8 cellular contexts compared by ENCODE assay signal in genomic region chr6:43491750-43492661, GRCh38. TPM values are rescaled to one million over a fixed set of nuclear protein-coding genes. Genes with fewer than 3 reads are reported as not detected.
A peak's percentile ranks its signal among the peaks of the same experiment; 100 is the strongest.
DNase-seq lines count a peak whose midpoint lies in the region; ATAC-seq, FAIRE-seq and TF ChIP-seq lines count a peak whose summit lies in the region.

No MANE protein-coding gene starts in this region.

- H3K23me2 ChIP-seq in H1 (ENCODE audit: low read depth, low read length) = no peaks in the 10 kb centered on the region

- H4K8ac ChIP-seq in H1 (ENCODE audit: extremely low read depth, insufficient read depth, low read length) = peak overlapping the region; percentile 60

- 80% methylated on average over 10 of the region's 10 CpGs; no CpG with 5 or more reads in 1 of the 2 experiments for WGBS in H1 (ENCODE audit: extremely low coverage in 1 of 2, insufficient coverage in 1 of 2, insufficient read length in 1 of 2, insufficient replicate concordance in 2 of 2, low coverage in 1 of 2, low lambda C conversion rate in 2 of 2, missing lambda C conversion rate in 1 of 2), 2 experiments

- H2BK15ac ChIP-seq in H1 (ENCODE audit: low read length) = no peak overlapping the region

- H3K4me1 ChIP-seq in H1 (replicated peaks in 1 of 4; ENCODE audit: control insufficient read depth in 3 of 4, insufficient read depth in 4 of 4, low read length in 3 of 4) = peaks cover 7 to 19% (median 15%) of the 10 kb centered on the region in 4 experiments
- peaks cover 15% of the 10 kb centered on the region for H3K4me1 ChIP-seq in CD8-positive, alpha-beta T cell (ENCODE audit: insufficient read depth, low read length)

- peaks cover 20 to 40% of the 10 kb centered on the region in 2 experiments for H4K20me1 ChIP-seq in H1 (replicated peaks in 1 of 2; ENCODE audit: control insufficient read depth in 1 of 2, insufficient read depth in 2 of 2, low read length in 2 of 2)

- H3K4me1 Mint-ChIP-seq in CD8-positive, alpha-beta T cell (ENCODE audit: low read depth) = peaks cover 33% of the 10 kb centered on the region

- no peak for TF ChIP-seq EP300 in H1 (IDR thresholded peaks at IDR 0.05; ENCODE audit: borderline replicate concordance in 1 of 2, low read depth in 2 of 2, low read length in 2 of 2)

- H3K27ac ChIP-seq in AG04450 (ENCODE audit: low read depth, low read length) = peak overlapping the region; percentile 73
- no peak overlapping the region; the same call in 1 of the 2 replicates for H3K27ac ChIP-seq in H1 (ENCODE audit: low read depth, low read length)
- H3K27ac ChIP-seq in CD8-positive, alpha-beta T cell (ENCODE audit: low read depth, low read length) = no peak overlapping the region

- no peak overlapping the region for H3K9ac ChIP-seq in H1 (replicated peaks in 1 of 4; ENCODE audit: extremely low read depth in 1 of 4, low read depth in 3 of 4, low read length in 3 of 4)

- H3K36me3 Mint-ChIP-seq in CD8-positive, alpha-beta T cell = peaks cover 20% of the 10 kb centered on the region

- H2BK120ac ChIP-seq in H1 (replicated peaks; ENCODE audit: low read depth, low read length) = no peak overlapping the region

- no peak overlapping the region for H3K27ac Mint-ChIP-seq in CD8-positive, alpha-beta T cell

- H3K79me2 ChIP-seq in H1 (ENCODE audit: control insufficient read depth in 1 of 2, insufficient read depth in 2 of 2, low read length in 2 of 2) = peaks cover 4 to 60% of the 10 kb centered on the region in 2 experiments; a peak in 3 of 4 replicates

- no peak for TF ChIP-seq POLR2A in H1 (IDR thresholded peaks at IDR 0.05; ENCODE audit: control extremely low read depth in 1 of 2, low read depth in 2 of 2, low read length in 2 of 2)

- intact Hi-C loops in CD8-positive, alpha-beta T cell (cut with DNase I, micrococcal nuclease) = no loop called here

- no peak overlapping the region for H2AK5ac ChIP-seq in H1 (ENCODE audit: low read depth, low read length)

- DNase-seq in AG04450 (ENCODE audit: low read depth, low spot score) = peak; percentile 47
- peak; percentile 66 for DNase-seq in NCI-H2029 (lab: John Stamatoyannopoulos, UW)
- no peak for DNase-seq in H1 (ENCODE audit: low read depth in 1 of 2, low spot score in 2 of 2)
- DNase-seq in mucosa of gallbladder (ENCODE audit: low spot score) = peak; percentile 78
- DNase-seq in CD8-positive, alpha-beta T cell = no peak
- no peak for DNase-seq in NCI-H1930 (lab: John Stamatoyannopoulos, UW)

- H3K4me3 ChIP-seq in AG04450 (ENCODE audit: low read depth, low read length) (peak overlapping the region; percentile 25; the same call in 1 of the 2 replicates), H1 (ENCODE audit: extremely low read depth in 1 of 4, insufficient read depth in 2 of 4, low read depth in 3 of 4, low read length in 4 of 4) (no peak overlapping the region)
- H3K4me3 ChIP-seq in CD8-positive, alpha-beta T cell (ENCODE audit: low read depth, low read length) = no peak overlapping the region

- H3K9me3 Mint-ChIP-seq in CD8-positive, alpha-beta T cell = no peaks in the 10 kb centered on the region

- peaks cover 31% of the 10 kb centered on the region for H3K79me1 ChIP-seq in H1 (ENCODE audit: low read depth, low read length)

- H3K14ac ChIP-seq in H1 (ENCODE audit: insufficient read length) = no peak overlapping the region

- TF ChIP-seq CTCF in AG04450 (IDR thresholded peaks at IDR 0.05; ENCODE audit: low read depth, low read length) (no peak), H1 (IDR thresholded peaks at IDR 0.05; ENCODE audit: control extremely low read depth in 1 of 3, insufficient read depth in 1 of 3, low read depth in 1 of 3, low read length in 3 of 3) (no peak)
- TF ChIP-seq CTCF in CD8-positive, alpha-beta T cell (IDR thresholded peaks at IDR 0.05) = no peak

- CTCF ChIA-PET in AG04450 (lab: Charles Lee) (interaction anchor here (1.4 to 1.7 kb wide), 2 partner anchors 14 to 106 kb away, joined by 3 to 18 read pairs; no protein-coding TSS in a partner anchor), H1 (lab: Charles Lee; ENCODE audit: partially characterized antibody) (interaction anchor here (0.8 to 32.9 kb wide), 6 partner anchors 9 to 235 kb away, joined by 3 to 536 read pairs (median 250); partner anchors contain the start of genes ABCC10, DLK2, LRRC73 and TJAP1)
- CTCF ChIA-PET in CD8-positive, alpha-beta T cell (lab: Charles Lee) = interaction anchor here (0.7 to 5.7 kb wide), 3 partner anchors 14 to 43 kb away, joined by 3 to 58 read pairs (median 3); partner anchors contain the start of gene DLK2

- no peak overlapping the region for H2BK5ac ChIP-seq in H1 (ENCODE audit: low read depth, low read length)

- H2BK12ac ChIP-seq in H1 (ENCODE audit: low read depth, low read length) = no peak overlapping the region

- H3K9me3 ChIP-seq in AG04450 (ENCODE audit: control insufficient read depth, insufficient read depth, low read length) = no peaks in the 10 kb centered on the region; the same call in 1 of the 2 replicates
- H3K9me3 ChIP-seq in H1 (ENCODE audit: insufficient read depth in 2 of 2, low read depth in 1 of 2, low read length in 1 of 2) = no peaks in the 10 kb centered on the region
- H3K9me3 ChIP-seq in CD8-positive, alpha-beta T cell (ENCODE audit: low read length) = no peaks in the 10 kb centered on the region

- H4K5ac ChIP-seq in H1 (ENCODE audit: insufficient read length, low read depth, low read length) = no peak overlapping the region

- no peak overlapping the region for H3K23ac ChIP-seq in H1 (ENCODE audit: insufficient read length)

- POLR2A ChIA-PET in AG04450 (lab: Yijun Ruan, JAX) = interaction anchor here (0.9 to 1.0 kb wide), 2 partner anchors 18 to 55 kb away, joined by 4 read pairs; partner anchors contain the start of gene LRRC73
- POLR2A ChIA-PET in H1 (lab: Charles Lee; ENCODE audit: partially characterized antibody) = interaction anchor here (1.0 to 5.6 kb wide), 7 partner anchors 10 to 36 kb away, joined by 3 to 27 read pairs (median 5); partner anchors contain the start of genes LRRC73 and TJAP1
- POLR2A ChIA-PET in CD8-positive, alpha-beta T cell (lab: Charles Lee) = no interaction called here

- H3K18ac ChIP-seq in H1 (ENCODE audit: extremely low read depth, low read length) = no peak overlapping the region

- H3K4me2 ChIP-seq in H1 (ENCODE audit: insufficient read depth in 1 of 2, low read depth in 2 of 2, low read length in 2 of 2) = no peak overlapping the region

- H3K36me3 ChIP-seq in H1 (ENCODE audit: control insufficient read depth in 2 of 4, insufficient read depth in 4 of 4, low read length in 3 of 4) = no peaks in the 10 kb centered on the region
- no peaks in the 10 kb centered on the region for H3K36me3 ChIP-seq in CD8-positive, alpha-beta T cell (ENCODE audit: insufficient read depth, low read length)

- no peak overlapping the region for H2AFZ ChIP-seq in H1 (ENCODE audit: low read length)

- TF ChIP-seq RAD21 in H1 (IDR thresholded peaks at IDR 0.05 in 1 of 2, conservative IDR thresholded peaks at IDR 0.05 in 1 of 2; ENCODE audit: low read depth in 2 of 2, low read length in 2 of 2) = no peak

- H3K4me3 Mint-ChIP-seq in CD8-positive, alpha-beta T cell = no peak overlapping the region

- H3K4ac ChIP-seq in H1 (replicated peaks; ENCODE audit: insufficient read length, low read depth, low read length) = no peak overlapping the region

- ATAC-seq in CD8-positive, alpha-beta T cell = no peak
- no peak for ATAC-seq in HG02973 (IDR thresholded peaks at IDR 0.05; ENCODE audit: unreplicated experiment)
- no peak for ATAC-seq in GM18861 (IDR thresholded peaks at IDR 0.05; ENCODE audit: unreplicated experiment)

- no peak overlapping the region for H2BK20ac ChIP-seq in H1 (ENCODE audit: low read length)

- H4K91ac ChIP-seq in H1 (replicated peaks; ENCODE audit: insufficient read length, low read length) = no peak overlapping the region

- no peaks in the 10 kb centered on the region for H3K27me3 Mint-ChIP-seq in CD8-positive, alpha-beta T cell (ENCODE audit: low read depth)

- H3K56ac ChIP-seq in H1 (replicated peaks; ENCODE audit: insufficient read length, low read depth, low read length) = no peak overlapping the region

- no peak for FAIRE-seq in H1 (lab: Jason Lieb, UNC)

- H3K27me3 ChIP-seq in AG04450 (ENCODE audit: control insufficient read depth, insufficient read depth, low read length) (no peaks in the 10 kb centered on the region), H1 (replicated peaks in 1 of 4; ENCODE audit: control insufficient read depth in 3 of 4, extremely low read depth in 1 of 4, insufficient read depth in 3 of 4, low read length in 3 of 4) (no peaks in the 10 kb centered on the region)
- no peaks in the 10 kb centered on the region for H3K27me3 ChIP-seq in CD8-positive, alpha-beta T cell (ENCODE audit: insufficient read depth, low read length)

RNA-seq across cellular contexts. Expression of gene TJAP1, which starts 14.6 kb away (rescaled TPM):
- 18.4 and 20.4 TPM in 2 replicates for polyA plus RNA-seq in AG04450 (2011; rRNA removed)
- 15.4 and 17.0 TPM in 2 replicates for polyA minus RNA-seq in AG04450 (2011; rRNA and poly(A)+ RNA removed)
- 36.8 and 40.4 TPM in 2 replicates for total RNA-seq in H1 (2021; fragmentation: NEBNext Ultra II Directional; extraction: Animal tissue kit (Norgen Biotek cat#: 25700))
- polyA plus RNA-seq in H1 (2011; rRNA removed) = 30.7 and 50.1 TPM in 2 replicates
- 31.0 TPM for polyA plus RNA-seq in H1 (2011; cell fraction: cytosol; rRNA removed)
- 80.4 TPM for polyA plus RNA-seq in H1 (2011; cell fraction: nucleus; rRNA removed)
- 25.7 to 35.7 TPM (median 33.7 TPM) in 4 replicates for polyA plus RNA-seq in H1 (2012, experiment 1 of 2)
- 28.5 TPM for polyA plus RNA-seq in H1 (2012, experiment 2 of 2)
- 29.1 TPM for polyA plus RNA-seq in H1 (2013, experiment 1 of 2)
- polyA plus RNA-seq in H1 (2013, experiment 2 of 2) = 26.5 TPM
- polyA minus RNA-seq in H1 (2011; rRNA and poly(A)+ RNA removed) = 15.9 and 17.5 TPM in 2 replicates
- 14.8 TPM for polyA minus RNA-seq in H1 (2011; cell fraction: cytosol; rRNA and poly(A)+ RNA removed)
- polyA minus RNA-seq in H1 (2011; cell fraction: nucleus; rRNA and poly(A)+ RNA removed) = 19.9 TPM
- 41.0 TPM for total RNA-seq in mucosa of gallbladder
- 10 to 100 TPM; 29.2 to 29.7 TPM for total RNA-seq in CD8-positive, alpha-beta T cell

RNA-seq across cellular contexts. Expression of gene LRRC73, which starts 18.1 kb away (rescaled TPM):
- polyA plus RNA-seq in AG04450 (2011; rRNA removed) = 0.14 and 0.16 TPM in 2 replicates
- 0.26 and 0.32 TPM in 2 replicates for polyA minus RNA-seq in AG04450 (2011; rRNA and poly(A)+ RNA removed)
- total RNA-seq in H1 (2021; fragmentation: NEBNext Ultra II Directional; extraction: Animal tissue kit (Norgen Biotek cat#: 25700)) = 0.26 and 0.69 TPM in 2 replicates
- 0.24 and 0.25 TPM in 2 replicates for polyA plus RNA-seq in H1 (2011; rRNA removed)
- polyA plus RNA-seq in H1 (2011; cell fraction: cytosol; rRNA removed) = 0.22 TPM
- polyA plus RNA-seq in H1 (2011; cell fraction: nucleus; rRNA removed) = 0.21 TPM
- polyA plus RNA-seq in H1 (2012, experiment 1 of 2) = 0.15 to 0.60 TPM (median 0.34 TPM) in 4 replicates
- polyA plus RNA-seq in H1 (2012, experiment 2 of 2) = 0.45 TPM
- polyA plus RNA-seq in H1 (2013, experiment 1 of 2) = 0.24 TPM
- polyA plus RNA-seq in H1 (2013, experiment 2 of 2) = 0.20 TPM
- polyA minus RNA-seq in H1 (2011; rRNA and poly(A)+ RNA removed) = 0.22 TPM in 2 replicates
- 0.88 TPM for polyA minus RNA-seq in H1 (2011; cell fraction: cytosol; rRNA and poly(A)+ RNA removed)
- 1.1 TPM for polyA minus RNA-seq in H1 (2011; cell fraction: nucleus; rRNA and poly(A)+ RNA removed)
- total RNA-seq in mucosa of gallbladder = 7.0 TPM
- under 1 TPM; 0.56 to 0.90 TPM for total RNA-seq in CD8-positive, alpha-beta T cell

RNA-seq across cellular contexts. Expression of gene YIPF3, which starts 24.7 kb away (rescaled TPM):
- 241 and 262 TPM in 2 replicates for polyA plus RNA-seq in AG04450 (2011; rRNA removed)
- polyA minus RNA-seq in AG04450 (2011; rRNA and poly(A)+ RNA removed) = 290 and 405 TPM in 2 replicates
- 77.2 and 78.2 TPM in 2 replicates for total RNA-seq in H1 (2021; fragmentation: NEBNext Ultra II Directional; extraction: Animal tissue kit (Norgen Biotek cat#: 25700))
- 225 and 284 TPM in 2 replicates for polyA plus RNA-seq in H1 (2011; rRNA removed)
- polyA plus RNA-seq in H1 (2011; cell fraction: cytosol; rRNA removed) = 102 TPM
- 180 TPM for polyA plus RNA-seq in H1 (2011; cell fraction: nucleus; rRNA removed)
- 60.3 to 108 TPM (median 95.2 TPM) in 4 replicates for polyA plus RNA-seq in H1 (2012, experiment 1 of 2)
- 104 TPM for polyA plus RNA-seq in H1 (2012, experiment 2 of 2)
- polyA plus RNA-seq in H1 (2013, experiment 1 of 2) = 104 TPM
- 125 TPM for polyA plus RNA-seq in H1 (2013, experiment 2 of 2)
- polyA minus RNA-seq in H1 (2011; rRNA and poly(A)+ RNA removed) = 222 and 265 TPM in 2 replicates
- polyA minus RNA-seq in H1 (2011; cell fraction: cytosol; rRNA and poly(A)+ RNA removed) = 35.6 TPM
- 64.4 TPM for polyA minus RNA-seq in H1 (2011; cell fraction: nucleus; rRNA and poly(A)+ RNA removed)
- total RNA-seq in mucosa of gallbladder = 155 TPM
- 10 to 100 TPM; 51.0 to 52.5 TPM for total RNA-seq in CD8-positive, alpha-beta T cell

RNA-seq across cellular contexts. Expression of gene POLR1C, which starts 24.9 kb away (rescaled TPM):
- polyA plus RNA-seq in AG04450 (2011; rRNA removed) = 48.1 and 50.8 TPM in 2 replicates
- 33.1 and 42.3 TPM in 2 replicates for polyA minus RNA-seq in AG04450 (2011; rRNA and poly(A)+ RNA removed)
- total RNA-seq in H1 (2021; fragmentation: NEBNext Ultra II Directional; extraction: Animal tissue kit (Norgen Biotek cat#: 25700)) = 46.9 and 49.6 TPM in 2 replicates
- polyA plus RNA-seq in H1 (2011; rRNA removed) = 30.0 and 42.9 TPM in 2 replicates
- polyA plus RNA-seq in H1 (2011; cell fraction: cytosol; rRNA removed) = 54.2 TPM
- 51.8 TPM for polyA plus RNA-seq in H1 (2011; cell fraction: nucleus; rRNA removed)
- polyA plus RNA-seq in H1 (2012, experiment 1 of 2) = 54.6 to 78.8 TPM (median 68.8 TPM) in 4 replicates
- polyA plus RNA-seq in H1 (2012, experiment 2 of 2) = 25.7 TPM
- 31.6 TPM for polyA plus RNA-seq in H1 (2013, experiment 1 of 2)
- polyA plus RNA-seq in H1 (2013, experiment 2 of 2) = 28.6 TPM
- polyA minus RNA-seq in H1 (2011; rRNA and poly(A)+ RNA removed) = 65.4 and 67.9 TPM in 2 replicates
- polyA minus RNA-seq in H1 (2011; cell fraction: cytosol; rRNA and poly(A)+ RNA removed) = 16.7 TPM
- 23.0 TPM for polyA minus RNA-seq in H1 (2011; cell fraction: nucleus; rRNA and poly(A)+ RNA removed)
- total RNA-seq in mucosa of gallbladder = 33.8 TPM
- total RNA-seq in CD8-positive, alpha-beta T cell = 10 to 100 TPM; 73.9 to 74.0 TPM

RNA-seq across cellular contexts. Expression of gene DLK2, which starts 36.7 kb away (rescaled TPM):
- polyA plus RNA-seq in AG04450 (2011; rRNA removed) = 0.62 and 0.86 TPM in 2 replicates
- polyA minus RNA-seq in AG04450 (2011; rRNA and poly(A)+ RNA removed) = 0.26 and 0.97 TPM in 2 replicates
- total RNA-seq in H1 (2021; fragmentation: NEBNext Ultra II Directional; extraction: Animal tissue kit (Norgen Biotek cat#: 25700)) = 0.37 and 0.67 TPM in 2 replicates
- polyA plus RNA-seq in H1 (2011; rRNA removed) = 0.80 and 1.6 TPM in 2 replicates
- polyA plus RNA-seq in H1 (2011; cell fraction: cytosol; rRNA removed) = 1.0 TPM
- 1.2 TPM for polyA plus RNA-seq in H1 (2011; cell fraction: nucleus; rRNA removed)
- polyA plus RNA-seq in H1 (2012, experiment 1 of 2) = 0.25 to 0.88 TPM (median 0.55 TPM) in 4 replicates
- 1.2 TPM for polyA plus RNA-seq in H1 (2012, experiment 2 of 2)
- polyA plus RNA-seq in H1 (2013, experiment 1 of 2) = 0.47 TPM
- polyA plus RNA-seq in H1 (2013, experiment 2 of 2) = 0.37 TPM
- polyA minus RNA-seq in H1 (2011; rRNA and poly(A)+ RNA removed) = 0.15 and 0.22 TPM in 2 replicates
- not detected for polyA minus RNA-seq in H1 (2011; cell fraction: cytosol; rRNA and poly(A)+ RNA removed)
- not detected for polyA minus RNA-seq in H1 (2011; cell fraction: nucleus; rRNA and poly(A)+ RNA removed)
- total RNA-seq in mucosa of gallbladder = 0.37 TPM
- total RNA-seq in CD8-positive, alpha-beta T cell = under 1 TPM; 0.56 to 0.71 TPM

Comparison
In these comparisons a context has a peak if more than half of its experiments do, and no peak if none do; other contexts are left out.
1. DNase-seq: peak in AG04450 (single experiment), NCI-H2029 (single experiment) and mucosa of gallbladder (single experiment); none in H1 (0 of 2), CD8-positive, alpha-beta T cell (0 of 7) and NCI-H1930 (0 of 2).